ENCODE assay signal across 8 cellular contexts in the genomic region with DNA sequence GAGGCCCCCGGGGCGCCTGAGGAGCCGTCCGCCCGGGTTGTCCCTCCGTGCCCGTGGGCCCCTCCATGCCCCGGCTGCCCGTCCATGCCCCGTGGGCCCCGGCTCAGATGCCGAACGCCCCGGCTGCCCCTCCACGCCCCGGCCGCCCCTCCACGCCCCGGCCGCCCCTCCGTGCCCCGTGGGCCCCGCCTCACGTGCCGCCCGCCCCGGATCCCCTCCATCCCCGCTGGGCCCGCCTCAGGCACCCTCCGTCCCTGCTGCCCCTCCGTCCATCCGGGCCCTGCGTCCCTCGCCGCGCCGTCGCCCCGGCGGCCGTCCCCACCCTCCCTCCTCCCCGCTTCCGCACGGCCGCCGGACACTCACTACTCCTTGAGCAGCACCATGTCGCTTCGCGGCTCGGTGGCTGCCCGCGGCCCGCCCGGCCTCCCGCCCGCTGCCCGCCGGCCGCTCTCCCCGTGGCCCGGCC. TPM values are rescaled to one million over a fixed set of nuclear protein-coding genes. Genes with fewer than 3 reads are reported as not detected.
DNase-seq lines count a peak whose midpoint lies in the region; ATAC-seq and TF ChIP-seq lines count a peak whose summit lies in the region.

No MANE protein-coding gene starts in this region.

- no peaks in the 10 kb centered on the region for H3K9me3 ChIP-seq in right atrium auricular region

- no peak for TF ChIP-seq CTCF in AG10803 (conservative IDR thresholded peaks at IDR 0.05; ENCODE audit: low read length)
- no peak for TF ChIP-seq CTCF in right atrium auricular region (IDR thresholded peaks at IDR 0.05)

- DNase-seq in AG10803 (ENCODE audit: low read depth) (peak; percentile 39), right atrium auricular region (ENCODE audit: low spot score) (no peak), NCI-H345 treated with DMSO at 0.1 percent for 48 hours (lab: John Stamatoyannopoulos, UW; ENCODE audit: unreplicated experiment) (no peak)
- peak; percentile 42 for DNase-seq in activated CD8-positive, alpha-beta T cell treated with anti-CD3 and anti-CD28 coated beads, Interleukin-2, amount 10 ng/mL, durations not matched to agents 7 days and 5 days

- H3K4me3 Mint-ChIP-seq in activated CD8-positive, alpha-beta T cell treated with anti-CD3 and anti-CD28 coated beads, Interleukin-2, amount 10 ng/mL, durations not matched to agents 7 days and 5 days = peak overlapping the region; percentile 77

- H3K27me3 ChIP-seq in right atrium auricular region = no peaks in the 10 kb centered on the region

- peak; percentile 30 for ATAC-seq in GM19043 (IDR thresholded peaks at IDR 0.05; ENCODE audit: low read depth, unreplicated experiment)
- peak; percentile 31 for ATAC-seq in HG03342 (IDR thresholded peaks at IDR 0.05; ENCODE audit: unreplicated experiment)
- peak; percentile 52 for ATAC-seq in activated CD8-positive, alpha-beta T cell treated with anti-CD3 and anti-CD28 coated beads, Interleukin-2, amount 10 ng/mL, durations not matched to agents 7 days and 5 days
- no peak for ATAC-seq in GM18519 (IDR thresholded peaks at IDR 0.05; ENCODE audit: low FRiP score, unreplicated experiment)

- H3K27ac Mint-ChIP-seq in activated CD8-positive, alpha-beta T cell treated with anti-CD3 and anti-CD28 coated beads, Interleukin-2, amount 10 ng/mL, durations not matched to agents 7 days and 5 days = peak overlapping the region; percentile 46

- peaks cover 7% of the 10 kb centered on the region for H3K27me3 Mint-ChIP-seq in activated CD8-positive, alpha-beta T cell treated with anti-CD3 and anti-CD28 coated beads, Interleukin-2, amount 10 ng/mL, durations not matched to agents 7 days and 5 days (ENCODE audit: low read depth)

- H3K27ac ChIP-seq in right atrium auricular region (peak overlapping the region; percentile 83 to 84), skin epidermis (peak overlapping the region; percentile 71 to 98 (median 92))

- H3K4me1 ChIP-seq in right atrium auricular region = peaks cover 0 to 23% of the 10 kb centered on the region in 2 donors

- H3K36me3 ChIP-seq in right atrium auricular region = peaks cover 2% of the 10 kb centered on the region

- H3K4me1 Mint-ChIP-seq in activated CD8-positive, alpha-beta T cell treated with anti-CD3 and anti-CD28 coated beads, Interleukin-2, amount 10 ng/mL, durations not matched to agents 7 days and 5 days (ENCODE audit: low read depth) = peaks cover 38% of the 10 kb centered on the region

- peaks cover 4% of the 10 kb centered on the region for H3K36me3 Mint-ChIP-seq in activated CD8-positive, alpha-beta T cell treated with anti-CD3 and anti-CD28 coated beads, Interleukin-2, amount 10 ng/mL, durations not matched to agents 7 days and 5 days (ENCODE audit: low read depth)

- H3K4me3 ChIP-seq in AG10803 (ENCODE audit: low read length) = peak overlapping the region; percentile 77
- H3K4me3 ChIP-seq in right atrium auricular region = peak overlapping the region; percentile 62 to 88
- peak overlapping the region; percentile 60 to 94 (median 90) for H3K4me3 ChIP-seq in skin epidermis

- CTCF ChIA-PET in activated CD8-positive, alpha-beta T cell treated with anti-CD3 and anti-CD28 coated beads, Interleukin-2, amount 10 ng/mL, durations not matched to agents 7 days and 5 days (lab: Charles Lee) = interaction anchor here (0.6 to 1.2 kb wide), 3 partner anchors 12 to 197 kb away, joined by 3 to 4 read pairs (median 3); no protein-coding TSS in a partner anchor

- H3K9me3 Mint-ChIP-seq in activated CD8-positive, alpha-beta T cell treated with anti-CD3 and anti-CD28 coated beads, Interleukin-2, amount 10 ng/mL, durations not matched to agents 7 days and 5 days (ENCODE audit: insufficient read depth) = no peaks in the 10 kb centered on the region

- POLR2A ChIA-PET in activated CD8-positive, alpha-beta T cell treated with anti-CD3 and anti-CD28 coated beads, Interleukin-2, amount 10 ng/mL, durations not matched to agents 7 days and 5 days (lab: Charles Lee) = interaction anchor here (0.6 to 1.0 kb wide), 3 partner anchors 46 to 582 kb away, joined by 3 read pairs; a partner anchor contains a TSS

RNA-seq across cellular contexts. Expression of a gene that starts 0.4 kb away (rescaled TPM):
- total RNA-seq in activated CD8-positive, alpha-beta T cell treated with anti-CD3 and anti-CD28 coated beads, Interleukin-2, amount 10 ng/mL, durations not matched to agents 7 days and 5 days = 10 to 100 TPM; 44.6 to 47.3 TPM
- total RNA-seq in right atrium auricular region = 10 to 100 TPM; 35.1 to 39.6 TPM

RNA-seq across cellular contexts. Expression of a gene that starts 45.8 kb away (rescaled TPM):
- 10 to 100 TPM; 37.6 to 39.6 TPM for total RNA-seq in activated CD8-positive, alpha-beta T cell treated with anti-CD3 and anti-CD28 coated beads, Interleukin-2, amount 10 ng/mL, durations not matched to agents 7 days and 5 days
- total RNA-seq in right atrium auricular region = 10 to 100 TPM; 64.9 to 78.1 TPM

Comparison
In these comparisons a context has a peak if more than half of its experiments do, and no peak if none do; other contexts are left out.
1. DNase-seq: peak in AG10803 (single experiment) and activated CD8-positive, alpha-beta T cell treated with anti-CD3 and anti-CD28 coated beads, Interleukin-2, amount 10 ng/mL, durations not matched to agents 7 days and 5 days (single experiment); none in right atrium auricular region (single experiment) and NCI-H345 treated with DMSO at 0.1 percent for 48 hours (single experiment).
2. Peak in every context shown above with its lines, with median percentiles within 50 percentile points of each other: H3K4me3 ChIP-seq.